ENCODE assay signal across 9 cellular contexts in genomic region chr10:42951486-42952251, GRCh38.
DNase-seq lines count a peak whose midpoint lies in the region; ATAC-seq, FAIRE-seq and TF ChIP-seq lines count a peak whose summit lies in the region.
"Had no signal": no experiment of that assay in that cellular context is flagged by ENCODE, and none has a peak within 500 bp of the region (broad histone marks: within the 10 kb centered on the region; RNA-seq: fewer than 3 reads in every experiment).

No MANE protein-coding gene starts in this region.

- no peak overlapping the region for H2AK5ac ChIP-seq in H1 (ENCODE audit: low read depth, low read length)

- H3K9me3 ChIP-seq in NT2/D1 (ENCODE audit: insufficient read depth, low read length) (no peaks in the 10 kb centered on the region), H1 (ENCODE audit: insufficient read depth in 2 of 2, low read depth in 1 of 2, low read length in 1 of 2) (no peaks in the 10 kb centered on the region), stomach (peaks cover 0 to 5% (median 0%) of the 10 kb centered on the region in 4 donors)

- TF ChIP-seq RAD21 in H1 (IDR thresholded peaks at IDR 0.05 in 1 of 2, conservative IDR thresholded peaks at IDR 0.05 in 1 of 2; ENCODE audit: low read depth in 2 of 2, low read length in 2 of 2) = peak; percentile 32 to 43; a peak in 3 of 4 replicates

- H2AFZ ChIP-seq in H1 (ENCODE audit: low read length) = peak overlapping the region; percentile 63; the same call in 1 of the 2 replicates

- no peak overlapping the region for H4K5ac ChIP-seq in H1 (ENCODE audit: insufficient read length, low read depth, low read length)

- H3K79me1 ChIP-seq in H1 (ENCODE audit: low read depth, low read length) = no peaks in the 10 kb centered on the region

- TF ChIP-seq POLR2A in H1 (IDR thresholded peaks at IDR 0.05; ENCODE audit: control extremely low read depth in 1 of 2, low read depth in 2 of 2, low read length in 2 of 2) (0 out of 3 replicates have a peak, but pooled peaks of 1 of the 2 experiments have one; percentile 46), stomach (IDR thresholded peaks at IDR 0.05) (no peak)

- peak overlapping the region; percentile 71; the same call in 1 of the 2 replicates for H2BK5ac ChIP-seq in H1 (ENCODE audit: low read depth, low read length)

- no peak overlapping the region for H3K23ac ChIP-seq in H1 (ENCODE audit: insufficient read length)

- DNase-seq in NT2/D1 (ENCODE audit: low read depth, low spot score) (no peak), H1 (ENCODE audit: low read depth in 1 of 2, low spot score in 2 of 2) (peak in 1 of 2 experiments; percentile 81), left lobe of liver (ENCODE audit: low spot score) (peak; percentile 48), stomach (peak; percentile 53), GM10266 (ENCODE audit: extremely low spot score) (no peak)
- no peak for DNase-seq in stimulated activated CD4-positive, alpha-beta T cell treated with anti-CD3 and anti-CD28 coated beads, Interleukin-15, amount 100 ng/mL, for 24 hours
- DNase-seq in stimulated activated CD4-positive, alpha-beta T cell treated with anti-CD3 and anti-CD28 coated beads, Interleukin-2, amount 100 ng/mL, for 48 hours = no peak
- DNase-seq in activated naive CD4-positive, alpha-beta T cell treated with anti-CD3 and anti-CD28 coated beads for 36 hours = no peak

- H3K36me3 Mint-ChIP-seq in activated naive CD4-positive, alpha-beta T cell treated with anti-CD3 and anti-CD28 coated beads for 36 hours (ENCODE audit: low read depth) = peaks cover 1% of the 10 kb centered on the region

- H3K9me3 Mint-ChIP-seq in activated naive CD4-positive, alpha-beta T cell treated with anti-CD3 and anti-CD28 coated beads for 36 hours = peaks cover under 1% of the 10 kb centered on the region
- H3K9me3 Mint-ChIP-seq: central memory CD8-positive, alpha-beta T cell had no signal

- H2BK15ac ChIP-seq in H1 (ENCODE audit: low read length) = peak overlapping the region; percentile 81; the same call in 1 of the 2 replicates

- 8% methylated on average over 33 of the region's 39 CpGs; no CpG with 5 or more reads in 1 of the 2 experiments for WGBS in H1 (ENCODE audit: extremely low coverage in 1 of 2, insufficient coverage in 1 of 2, insufficient read length in 1 of 2, insufficient replicate concordance in 2 of 2, low coverage in 1 of 2, low lambda C conversion rate in 2 of 2, missing lambda C conversion rate in 1 of 2), 2 experiments
- 4 to 22% (median 12%) methylated on average over 26 to 39 of the region's 39 CpGs for WGBS in stomach, 5 donors

- no peak overlapping the region for H2BK120ac ChIP-seq in H1 (replicated peaks; ENCODE audit: low read depth, low read length)

- no peak overlapping the region for H3K27ac Mint-ChIP-seq in activated naive CD4-positive, alpha-beta T cell treated with anti-CD3 and anti-CD28 coated beads for 36 hours

- peaks cover 9% of the 10 kb centered on the region for H3K4me1 ChIP-seq in NT2/D1 (ENCODE audit: insufficient read depth, insufficient read length)
- H3K4me1 ChIP-seq in H1 (replicated peaks in 1 of 4; ENCODE audit: control insufficient read depth in 3 of 4, insufficient read depth in 4 of 4, low read length in 3 of 4) = peaks cover 0 to 12% (median 8%) of the 10 kb centered on the region in 4 experiments; a peak in 4 of 7 replicates
- peaks cover 6 to 16% (median 16%) of the 10 kb centered on the region in 4 donors for H3K4me1 ChIP-seq in stomach

- peak in 1 of 3 experiments; percentile 6; a peak in 2 of 4 replicates for TF ChIP-seq CTCF in H1 (IDR thresholded peaks at IDR 0.05; ENCODE audit: control extremely low read depth in 1 of 3, insufficient read depth in 1 of 3, low read depth in 1 of 3, low read length in 3 of 3)
- no peak for TF ChIP-seq CTCF in stomach (IDR thresholded peaks at IDR 0.05)
- TF ChIP-seq CTCF in GM10266 (IDR thresholded peaks at IDR 0.05; ENCODE audit: control insufficient read depth, insufficient read depth, low read depth, missing control alignments) = no peak

- intact Hi-C loops in stomach (cut with DNase I; ENCODE audit: low total_unique reads) = no loop called here
- intact Hi-C loops in activated naive CD4-positive, alpha-beta T cell treated with anti-CD3 and anti-CD28 coated beads for 36 hours (cut with micrococcal nuclease) = no loop called here

- no peaks in the 10 kb centered on the region for H3K4me1 Mint-ChIP-seq in activated naive CD4-positive, alpha-beta T cell treated with anti-CD3 and anti-CD28 coated beads for 36 hours (ENCODE audit: low read depth)
- H3K4me1 Mint-ChIP-seq: central memory CD8-positive, alpha-beta T cell had no signal

- peaks cover 14% of the 10 kb centered on the region for H3K27me3 Mint-ChIP-seq in activated naive CD4-positive, alpha-beta T cell treated with anti-CD3 and anti-CD28 coated beads for 36 hours (ENCODE audit: low read depth)

- H2BK12ac ChIP-seq in H1 (ENCODE audit: low read depth, low read length) = peak overlapping the region; percentile 68

- no peak overlapping the region for H3K56ac ChIP-seq in H1 (replicated peaks; ENCODE audit: insufficient read length, low read depth, low read length)

- H4K20me1 ChIP-seq in H1 (replicated peaks in 1 of 2; ENCODE audit: control insufficient read depth in 1 of 2, insufficient read depth in 2 of 2, low read length in 2 of 2) = no peaks in the 10 kb centered on the region

- TF ChIP-seq EP300 in H1 (IDR thresholded peaks at IDR 0.05; ENCODE audit: borderline replicate concordance in 1 of 2, low read depth in 2 of 2, low read length in 2 of 2) (no peak), stomach (IDR thresholded peaks at IDR 0.05) (no peak)

- no peak overlapping the region for H3K4me3 Mint-ChIP-seq in activated naive CD4-positive, alpha-beta T cell treated with anti-CD3 and anti-CD28 coated beads for 36 hours
- H3K4me3 Mint-ChIP-seq: central memory CD8-positive, alpha-beta T cell had no signal

- H4K8ac ChIP-seq in H1 (ENCODE audit: extremely low read depth, insufficient read depth, low read length) = peak overlapping the region; percentile 36

- H2BK20ac ChIP-seq in H1 (ENCODE audit: low read length) = no peak overlapping the region

- CTCF ChIA-PET in H1 (lab: Charles Lee; ENCODE audit: partially characterized antibody) = interaction anchor here (0.6 to 2.1 kb wide), 15 partner anchors 10 to 839 kb away, joined by 3 to 18 read pairs (median 5); no protein-coding TSS in a partner anchor
- CTCF ChIA-PET in activated naive CD4-positive, alpha-beta T cell treated with anti-CD3 and anti-CD28 coated beads for 36 hours (lab: Charles Lee) = no interaction called here

- H3K9ac ChIP-seq in NT2/D1 (ENCODE audit: insufficient read length, low read depth) = peak overlapping the region; percentile 64
- no peak overlapping the region; a peak in 3 of 7 replicates for H3K9ac ChIP-seq in H1 (replicated peaks in 1 of 4; ENCODE audit: extremely low read depth in 1 of 4, low read depth in 3 of 4, low read length in 3 of 4)

- peak; percentile 81 for ATAC-seq in left lobe of liver

- H3K27me3 ChIP-seq in NT2/D1 (ENCODE audit: insufficient read depth, insufficient read length) (no peaks in the 10 kb centered on the region), H1 (replicated peaks in 1 of 4; ENCODE audit: control insufficient read depth in 3 of 4, extremely low read depth in 1 of 4, insufficient read depth in 3 of 4, low read length in 3 of 4) (peaks cover 0 to 10% (median 2%) of the 10 kb centered on the region in 4 experiments; a peak in 3 of 7 replicates), stomach (peaks cover 0 to 22% (median 7%) of the 10 kb centered on the region in 3 donors)

- H3K4me3 ChIP-seq in NT2/D1 (ENCODE audit: insufficient read length, low read depth) = no peak overlapping the region
- peak overlapping the region; percentile 11 to 55 (median 24); a peak in 7 of 8 replicates for H3K4me3 ChIP-seq in H1 (ENCODE audit: extremely low read depth in 1 of 4, insufficient read depth in 2 of 4, low read depth in 3 of 4, low read length in 4 of 4)
- peak overlapping the region; percentile 3 to 32 (median 10) for H3K4me3 ChIP-seq in stomach

- H3K4me2 ChIP-seq in H1 (ENCODE audit: insufficient read depth in 1 of 2, low read depth in 2 of 2, low read length in 2 of 2) = peak overlapping the region; percentile 56 to 89

- H4K91ac ChIP-seq in H1 (replicated peaks; ENCODE audit: insufficient read length, low read length) = peak overlapping the region; percentile 80

- H3K18ac ChIP-seq in H1 (ENCODE audit: extremely low read depth, low read length) = peak overlapping the region; percentile 48

- H3K27ac ChIP-seq in H1 (ENCODE audit: low read depth, low read length) (no peak overlapping the region), stomach (peak overlapping the region in 2 of 5 donors; percentile 16 to 31)

- POLR2A ChIA-PET in H1 (lab: Charles Lee; ENCODE audit: partially characterized antibody) = interaction anchor here (1.0 to 1.2 kb wide), 4 partner anchors 9 to 25 kb away, joined by 3 to 6 read pairs (median 4); no protein-coding TSS in a partner anchor

- no peaks in the 10 kb centered on the region for H3K79me2 ChIP-seq in H1 (ENCODE audit: control insufficient read depth in 1 of 2, insufficient read depth in 2 of 2, low read length in 2 of 2)

- H3K36me3 ChIP-seq in NT2/D1 (ENCODE audit: insufficient read depth, insufficient read length, low read length) (no peaks in the 10 kb centered on the region), H1 (ENCODE audit: control insufficient read depth in 2 of 4, insufficient read depth in 4 of 4, low read length in 3 of 4) (no peaks in the 10 kb centered on the region), stomach (no peaks in the 10 kb centered on the region)

- no peak overlapping the region for H3K14ac ChIP-seq in H1 (ENCODE audit: insufficient read length)

- no peak overlapping the region for H3K4ac ChIP-seq in H1 (replicated peaks; ENCODE audit: insufficient read length, low read depth, low read length)

- peaks cover 10% of the 10 kb centered on the region; the same call in 1 of the 2 replicates for H3K23me2 ChIP-seq in H1 (ENCODE audit: low read depth, low read length)

- no peak for FAIRE-seq in H1 (lab: Jason Lieb, UNC)

TF ChIP-seq in H1, 55 proteins besides CTCF, POLR2A, EP300 and RAD21 (continues in another document):
- TF ChIP-seq GTF2F1 (IDR thresholded peaks at IDR 0.05; ENCODE audit: borderline replicate concordance, low read depth, low read length) (no peak), SUZ12 (IDR thresholded peaks at IDR 0.05; ENCODE audit: low read length) (peak; percentile 9; the same call in 1 of the 2 replicates), E2F6 (IDR thresholded peaks at IDR 0.05) (peak; percentile 21), FOSL1 (IDR thresholded peaks at IDR 0.05; ENCODE audit: insufficient read depth, low read depth, low read length) (no peak), MAX (IDR thresholded peaks at IDR 0.05) (0 out of 2 replicates have a peak, but pooled peaks have one; percentile 27)

Comparison
In these comparisons a context has a peak if more than half of its experiments do, and no peak if none do; other contexts are left out.
1. DNase-seq: peak in left lobe of liver (single experiment) and stomach (single experiment); none in NT2/D1 (single experiment), stimulated activated CD4-positive, alpha-beta T cell treated with anti-CD3 and anti-CD28 coated beads, Interleukin-15, amount 100 ng/mL, for 24 hours (single experiment), GM10266 (single experiment), stimulated activated CD4-positive, alpha-beta T cell treated with anti-CD3 and anti-CD28 coated beads, Interleukin-2, amount 100 ng/mL, for 48 hours (0 of 2) and activated naive CD4-positive, alpha-beta T cell treated with anti-CD3 and anti-CD28 coated beads for 36 hours (single experiment).